In genomic region chr2:41896186-41896846, GRCh38 we compare ENCODE assay signal across 13 cellular contexts.
DNase-seq lines count a peak whose midpoint lies in the region; ATAC-seq and TF ChIP-seq lines count a peak whose summit lies in the region.
"Had no signal": no experiment of that assay in that cellular context is flagged by ENCODE, and none has a peak within 500 bp of the region (broad histone marks: within the 10 kb centered on the region; RNA-seq: fewer than 3 reads in every experiment).

No MANE protein-coding gene starts in this region.

- peaks cover 0 to 24% (median 17%) of the 10 kb centered on the region in 4 donors for H3K4me1 ChIP-seq in sigmoid colon
- peaks cover 9% of the 10 kb centered on the region for H3K4me1 ChIP-seq in Karpas-422 (ENCODE audit: low read length)
- H3K4me1 ChIP-seq: breast epithelium had no signal

- no peak for TF ChIP-seq CTCF in sigmoid colon (IDR thresholded peaks at IDR 0.05)

- no peak overlapping the region for H3K4me3 Mint-ChIP-seq in activated T-cell treated with anti-CD3 and anti-CD28 coated beads, Interleukin-2, amount 50 U/mL, for 72 hours

- intact Hi-C loops in sigmoid colon (cut with DNase I) = no loop called here

- no peaks in the 10 kb centered on the region for H3K9me3 Mint-ChIP-seq in activated T-cell treated with anti-CD3 and anti-CD28 coated beads, Interleukin-2, amount 50 U/mL, for 72 hours

- H3K4me3 ChIP-seq in sigmoid colon (no peak overlapping the region), Karpas-422 (ENCODE audit: low read length) (no peak overlapping the region)
- H3K4me3 ChIP-seq: breast epithelium, SK-N-MC had no signal

- no peak for TF ChIP-seq EP300 in sigmoid colon (IDR thresholded peaks at IDR 0.05)

- H3K9me3 ChIP-seq in sigmoid colon = no peaks in the 10 kb centered on the region
- H3K9me3 ChIP-seq in Karpas-422 (ENCODE audit: low read length) = no peaks in the 10 kb centered on the region
- H3K9me3 ChIP-seq: breast epithelium, neutrophil had no signal

- no peak overlapping the region for H2AFZ ChIP-seq in Karpas-422 (ENCODE audit: low read length)

- H3K9ac ChIP-seq in Karpas-422 (ENCODE audit: low read length) = no peak overlapping the region

- no peaks in the 10 kb centered on the region for H3K36me3 ChIP-seq in sigmoid colon
- no peaks in the 10 kb centered on the region for H3K36me3 ChIP-seq in Karpas-422 (ENCODE audit: insufficient read depth, low read length)
- H3K36me3 ChIP-seq: breast epithelium, neutrophil had no signal

- no peak overlapping the region for H3K4me2 ChIP-seq in Karpas-422 (ENCODE audit: low read depth, low read length, poor library complexity, severe bottlenecking)

- H3K4me1 Mint-ChIP-seq in activated T-cell treated with anti-CD3 and anti-CD28 coated beads, Interleukin-2, amount 50 U/mL, for 72 hours (ENCODE audit: low read depth) = peaks cover 11% of the 10 kb centered on the region

- no peaks in the 10 kb centered on the region for H3K79me2 ChIP-seq in Karpas-422 (ENCODE audit: low read length)

- H3K9me2 ChIP-seq in Karpas-422 (replicated peaks; ENCODE audit: insufficient read depth, low read length) = no peaks in the 10 kb centered on the region

- no peak for TF ChIP-seq POLR2A in sigmoid colon (IDR thresholded peaks at IDR 0.05)

- DNase-seq in activated T-cell treated with anti-CD3 and anti-CD28 coated beads, Interleukin-2, amount 50 U/mL, for 72 hours = peak; percentile 20 to 34
- no peak for DNase-seq in activated T-cell treated with anti-CD3 and anti-CD28 coated beads, Interleukin-2, amount 50 U/mL, for 1 hour
- no peak for DNase-seq in sigmoid colon
- DNase-seq in DMS 273 (lab: John Stamatoyannopoulos, UW; ENCODE audit: unreplicated experiment) = no peak
- DNase-seq in dermis blood vessel endothelial cell = no peak
- no peak for DNase-seq in Karpas-422
- DNase-seq: hippocampal formation, MV-4-11 had no signal

- H3K27ac ChIP-seq in sigmoid colon (peak overlapping the region in 3 of 4 donors; percentile 20 to 66 (median 64)), Karpas-422 (ENCODE audit: low read length) (no peak overlapping the region)
- H3K27ac ChIP-seq: breast epithelium, neutrophil, SK-N-MC had no signal

- H3K27me3 ChIP-seq in sigmoid colon = no peaks in the 10 kb centered on the region
- H3K27me3 ChIP-seq in Karpas-422 (ENCODE audit: low read length) = no peaks in the 10 kb centered on the region
- H3K27me3 ChIP-seq: breast epithelium had no signal

- no peaks in the 10 kb centered on the region for H3K27me3 Mint-ChIP-seq in activated T-cell treated with anti-CD3 and anti-CD28 coated beads, Interleukin-2, amount 50 U/mL, for 72 hours (ENCODE audit: low read depth)

- H3K27ac Mint-ChIP-seq in activated T-cell treated with anti-CD3 and anti-CD28 coated beads, Interleukin-2, amount 50 U/mL, for 72 hours = no peak overlapping the region

- WGBS in sigmoid colon, 2 donors = 76 to 91% methylated on average over 5 of the region's 5 CpGs

- ATAC-seq in activated T-cell treated with anti-CD3 and anti-CD28 coated beads, Interleukin-2, amount 50 U/mL, for 72 hours (replicated peaks in 1 of 2) = peak; percentile 86 to 93
- ATAC-seq in GM21529 (IDR thresholded peaks at IDR 0.05; ENCODE audit: unreplicated experiment) (peak; percentile 94), HG03558 (IDR thresholded peaks at IDR 0.05; ENCODE audit: extremely low read depth, unreplicated experiment) (peak; percentile 48)

- H4K20me1 ChIP-seq in Karpas-422 (ENCODE audit: insufficient read depth, low read depth, low read length) = no peaks in the 10 kb centered on the region

- H3K36me3 Mint-ChIP-seq in activated T-cell treated with anti-CD3 and anti-CD28 coated beads, Interleukin-2, amount 50 U/mL, for 72 hours (ENCODE audit: insufficient read depth in 2 of 2) = no peaks in the 10 kb centered on the region

Comparison
In these comparisons a context has a peak if more than half of its experiments do, and no peak if none do; other contexts are left out.
1. DNase-seq: peak in activated T-cell treated with anti-CD3 and anti-CD28 coated beads, Interleukin-2, amount 50 U/mL, for 72 hours (2 of 2); none in activated T-cell treated with anti-CD3 and anti-CD28 coated beads, Interleukin-2, amount 50 U/mL, for 1 hour (single experiment), sigmoid colon (single experiment), DMS 273 (single experiment), dermis blood vessel endothelial cell (single experiment) and Karpas-422 (single experiment).
2. Peak in every context shown above with its lines, with median percentiles within 50 percentile points of each other: ATAC-seq.